Comparison of ENCODE assay signal across 18 cellular contexts in genomic region chr12:44307506-44308168, GRCh38.
DNase-seq lines count a peak whose midpoint lies in the region; ATAC-seq and TF ChIP-seq lines count a peak whose summit lies in the region.
"Had no signal": no experiment of that assay in that cellular context is flagged by ENCODE, and none has a peak within 500 bp of the region (broad histone marks: within the 10 kb centered on the region; RNA-seq: fewer than 3 reads in every experiment).

No MANE protein-coding gene starts in this region.

- H3K4me1 Mint-ChIP-seq in nephron progenitor cell (no peaks in the 10 kb centered on the region), osteocyte (ENCODE audit: unreplicated experiment) (no peaks in the 10 kb centered on the region)
- H3K4me1 Mint-ChIP-seq: activated CD4-positive, alpha-beta T cell treated with anti-CD3 and anti-CD28 coated beads for 36 hours; naive thymus-derived CD4-positive, alpha-beta T cell had no signal

- no peaks in the 10 kb centered on the region for H4K20me1 ChIP-seq in OCI-LY1 (ENCODE audit: insufficient read depth, low read length)

- intact Hi-C loops in aorta (cut with DNase I) = no loop called here

- no peaks in the 10 kb centered on the region for H3F3A ChIP-seq in OCI-LY1 (ENCODE audit: insufficient read depth, low read length)

- no peaks in the 10 kb centered on the region for H3K79me2 ChIP-seq in OCI-LY1 (ENCODE audit: insufficient read depth, low read length)

- H2AFZ ChIP-seq in OCI-LY1 (ENCODE audit: low read length) = no peak overlapping the region

- H3K27me3 ChIP-seq in OCI-LY1 (ENCODE audit: insufficient read depth, low read length) (no peaks in the 10 kb centered on the region), aorta (ENCODE audit: control insufficient read depth in 1 of 2, insufficient read depth in 2 of 2, low read length in 1 of 2) (no peaks in the 10 kb centered on the region)

- peaks cover 3% of the 10 kb centered on the region; the same call in 1 of the 2 replicates for H3K9me3 ChIP-seq in OCI-LY1 (ENCODE audit: low read length)
- peaks cover 2% of the 10 kb centered on the region for H3K9me3 ChIP-seq in aorta (ENCODE audit: control insufficient read depth, low read length)

- H3K4me1 ChIP-seq in OCI-LY1 (ENCODE audit: insufficient read depth, low read length, severe bottlenecking) = peaks cover 11% of the 10 kb centered on the region
- H3K4me1 ChIP-seq in aorta (ENCODE audit: control insufficient read depth in 1 of 2, insufficient read depth in 2 of 2, low read length in 2 of 2) = no peaks in the 10 kb centered on the region

- H3K27me3 Mint-ChIP-seq in nephron progenitor cell (ENCODE audit: low read depth, poor library complexity) (no peaks in the 10 kb centered on the region), osteocyte (ENCODE audit: unreplicated experiment) (no peaks in the 10 kb centered on the region)
- H3K27me3 Mint-ChIP-seq: activated CD4-positive, alpha-beta T cell treated with anti-CD3 and anti-CD28 coated beads for 36 hours; dendritic cell treated with granulocyte-macrophage colony-stimulating factor and Interleukin-4, amounts not matched to agents 40 ng/mL and 50 ng/mL, for 4 days; naive thymus-derived CD4-positive, alpha-beta T cell had no signal

- H3K9ac ChIP-seq in OCI-LY1 (ENCODE audit: low read length) = no peak overlapping the region

- no peak for TF ChIP-seq CTCF in OCI-LY1 (IDR thresholded peaks at IDR 0.05; ENCODE audit: low read length)
- TF ChIP-seq CTCF in nephron progenitor cell (IDR thresholded peaks at IDR 0.05) = no peak
- no peak for TF ChIP-seq CTCF in osteocyte (IDR thresholded peaks at IDR 0.05)

- H3K4me3 ChIP-seq in OCI-LY1 (ENCODE audit: low read depth, low read length, poor library complexity, severe bottlenecking) (peak overlapping the region; percentile 24), aorta (ENCODE audit: low read length in 2 of 2) (no peak overlapping the region)

- no peak for DNase-seq in nephron progenitor cell
- DNase-seq in osteocyte (ENCODE audit: extremely low spot score, unreplicated experiment) = no peak
- DNase-seq in aorta = no peak
- no peak for DNase-seq in activated CD4-positive, alpha-beta T cell treated with anti-CD3 and anti-CD28 coated beads, Interleukin-2, amount 50 U/mL, for 48 hours
- DNase-seq: activated CD4-positive, alpha-beta T cell treated with anti-CD3 and anti-CD28 coated beads for 36 hours; activated effector memory CD4-positive, alpha-beta T cell treated with anti-CD3 and anti-CD28 coated beads, Interleukin-2, amount 50 U/mL, for 16 hours; foreskin melanocyte; mesenchymal stem cell; naive thymus-derived CD4-positive, alpha-beta T cell; NCI-H1436 treated with DMSO at 0.1 percent for 48 hours; NK-92 treated with Interleukin-12 subunit alpha and Interleukin-12 subunit beta, amount 100 ng/mL, for 24 hours; posterior cingulate gyrus; stimulated activated CD8-positive, alpha-beta memory T cell treated with anti-CD3 and anti-CD28 coated beads, Interleukin-4, amount 100 ng/mL, for 48 hours had no signal

- WGBS in aorta, 2 donors = 88 to 89% methylated on average over 7 of the region's 7 CpGs

- H3K27ac ChIP-seq in OCI-LY1 (ENCODE audit: low read depth, low read length, poor library complexity, severe bottlenecking) (no peak overlapping the region), aorta (ENCODE audit: low read depth in 1 of 2, low read length in 2 of 2) (no peak overlapping the region)

- H3K4me3 Mint-ChIP-seq in nephron progenitor cell = no peak overlapping the region
- no peak overlapping the region for H3K4me3 Mint-ChIP-seq in osteocyte (ENCODE audit: unreplicated experiment)
- H3K4me3 Mint-ChIP-seq: activated CD4-positive, alpha-beta T cell treated with anti-CD3 and anti-CD28 coated beads for 36 hours; dendritic cell treated with granulocyte-macrophage colony-stimulating factor and Interleukin-4, amounts not matched to agents 40 ng/mL and 50 ng/mL, for 4 days; naive thymus-derived CD4-positive, alpha-beta T cell had no signal

- H3K9me2 ChIP-seq in OCI-LY1 (ENCODE audit: low read depth, low read length) = no peaks in the 10 kb centered on the region

- H3K36me3 ChIP-seq in OCI-LY1 (ENCODE audit: insufficient read depth, low read length) (no peaks in the 10 kb centered on the region), aorta (ENCODE audit: control insufficient read depth in 1 of 2, insufficient read depth in 2 of 2, low read length in 1 of 2) (no peaks in the 10 kb centered on the region)

- H3K36me3 Mint-ChIP-seq in nephron progenitor cell (ENCODE audit: low read depth) (no peaks in the 10 kb centered on the region), osteocyte (ENCODE audit: unreplicated experiment) (peaks cover 3% of the 10 kb centered on the region)

- H3K9me3 Mint-ChIP-seq in nephron progenitor cell (peaks cover 21% of the 10 kb centered on the region), osteocyte (ENCODE audit: unreplicated experiment) (peaks cover 8% of the 10 kb centered on the region)

- peak overlapping the region; percentile 41; the same call in 1 of the 2 replicates for H3K4me2 ChIP-seq in OCI-LY1 (ENCODE audit: low read length)

- ATAC-seq in GM18907 (IDR thresholded peaks at IDR 0.05; ENCODE audit: unreplicated experiment) = peak; percentile 60
- peak; percentile 65 for ATAC-seq in HG03439 (IDR thresholded peaks at IDR 0.05; ENCODE audit: unreplicated experiment)
- ATAC-seq in aorta (ENCODE audit: low FRiP score) = no peak
- no peak for ATAC-seq in HG02870 (IDR thresholded peaks at IDR 0.05; ENCODE audit: unreplicated experiment)
- ATAC-seq: activated CD4-positive, alpha-beta T cell treated with anti-CD3 and anti-CD28 coated beads for 36 hours; naive thymus-derived CD4-positive, alpha-beta T cell had no signal

- H3K27ac Mint-ChIP-seq in nephron progenitor cell (peak overlapping the region; percentile 6), osteocyte (ENCODE audit: unreplicated experiment) (no peak overlapping the region)
- H3K27ac Mint-ChIP-seq: activated CD4-positive, alpha-beta T cell treated with anti-CD3 and anti-CD28 coated beads for 36 hours; dendritic cell treated with granulocyte-macrophage colony-stimulating factor and Interleukin-4, amounts not matched to agents 40 ng/mL and 50 ng/mL, for 4 days; naive thymus-derived CD4-positive, alpha-beta T cell had no signal

Comparison
In these comparisons a context has a peak if more than half of its experiments do, and no peak if none do; other contexts are left out.
1. ATAC-seq: peak in GM18907 (single experiment) and HG03439 (single experiment); none in aorta (single experiment) and HG02870 (single experiment).